ENCODE assay signal across 20 cellular contexts in the genomic region with DNA sequence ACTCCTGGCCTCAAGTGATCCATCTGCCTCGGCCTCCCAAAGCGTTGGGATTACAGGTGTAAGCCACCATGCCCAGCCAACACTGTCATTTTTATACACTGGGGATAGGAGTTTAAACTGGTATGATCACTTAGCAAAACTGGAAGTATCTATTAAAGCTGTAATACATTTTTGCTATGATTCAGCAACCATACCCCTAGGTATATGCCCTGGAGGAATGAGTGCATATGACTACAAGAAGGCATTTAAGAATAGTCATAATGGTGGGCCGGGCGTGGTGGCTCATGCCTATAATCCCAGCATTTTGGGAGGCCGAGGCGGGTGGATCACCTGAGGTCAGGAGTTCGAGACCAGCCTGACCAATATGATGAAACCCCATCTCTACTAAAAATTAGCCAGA. TPM values are rescaled to one million over a fixed set of nuclear protein-coding genes. Genes with fewer than 3 reads are reported as not detected.
"Had no signal": no experiment of that assay in that cellular context is flagged by ENCODE, and none has a peak within 500 bp of the region (broad histone marks: within the 10 kb centered on the region; RNA-seq: fewer than 3 reads in every experiment).

No MANE protein-coding gene starts in this region.

RNA-seq across cellular contexts. Expression of gene PP2D1, which starts 19.9 kb away (rescaled TPM):
- total RNA-seq: activated naive CD4-positive, alpha-beta T cell treated with anti-CD3 and anti-CD28 coated beads for 36 hours; activated naive CD4-positive, alpha-beta T cell treated with anti-CD3 and anti-CD28 coated beads, Interleukin-2, amount 50 U/mL, for 72 hours; activated naive CD8-positive, alpha-beta T cell treated with anti-CD3 and anti-CD28 coated beads for 36 hours; activated naive CD8-positive, alpha-beta T cell treated with anti-CD3 and anti-CD28 coated beads, Interleukin-2, amount 10 ng/mL, durations not matched to agents 7 days and 5 days; activated T-cell treated with anti-CD3 and anti-CD28 coated beads, Interleukin-2, amount 50 U/mL, for 4 hours; activated T-cell treated with anti-CD3 and anti-CD28 coated beads, Interleukin-2, amount 50 U/mL, for 72 hours; activated T-helper 1 cell treated with anti-CD3 and anti-CD28 coated beads, Interleukin-12 subunit alpha, Interleukin-12 subunit beta, Interleukin-2, Interleukin-4 antibody, amounts not matched to agents 30 ng/mL and 10 ng/mL and 1 ng/mL, durations not matched to agents 14 hours and 24 hours and 36 hours; activated T-helper 17 cell treated with anti-CD3 and anti-CD28 coated beads, Interleukin-2, amount 50 U/mL, for 72 hours; activated T-helper 2 cell treated with anti-CD3 and anti-CD28 coated beads, Interferon-gamma antibody, Interleukin-2, Interleukin-4, amounts not matched to agents 10 μg/mL and 5 μg/mL and 100 μg/mL, durations not matched to agents 14 hours and 24 hours and 36 hours; adrenal gland; aorta; ascending aorta; astrocyte; body of pancreas; breast epithelium; bronchial epithelial cell; cardiac muscle cell; cardiac septum; cerebellum had no signal
- polyA plus RNA-seq: adipose tissue, adrenal gland, aorta had no signal
